Comparison of ENCODE assay signal across 22 cellular contexts in genomic region chr3:24477090-24477656, GRCh38. TPM values are rescaled to one million over a fixed set of nuclear protein-coding genes. Genes with fewer than 3 reads are reported as not detected.
DNase-seq lines count a peak whose midpoint lies in the region; ATAC-seq and TF ChIP-seq lines count a peak whose summit lies in the region.
"Had no signal": no experiment of that assay in that cellular context is flagged by ENCODE, and none has a peak within 500 bp of the region (broad histone marks: within the 10 kb centered on the region; RNA-seq: fewer than 3 reads in every experiment).

No MANE protein-coding gene starts in this region.

- H3K27ac ChIP-seq in HEK293 (ENCODE audit: extremely low read depth, low read depth, low read length) (no peak overlapping the region), thoracic aorta (peak overlapping the region; percentile 34 to 49), body of pancreas (no peak overlapping the region)

- TF ChIP-seq POLR2A in body of pancreas (IDR thresholded peaks at IDR 0.05), result no peak

- no peaks in the 10 kb centered on the region for H3K36me3 ChIP-seq in HEK293 (ENCODE audit: control insufficient read depth in 2 of 2, insufficient read depth in 1 of 2, low read length in 2 of 2)
- no peaks in the 10 kb centered on the region for H3K36me3 ChIP-seq in thoracic aorta
- H3K36me3 ChIP-seq in body of pancreas (replicated peaks in 1 of 2; ENCODE audit: insufficient read depth in 1 of 2, low read depth in 2 of 2), result no peaks in the 10 kb centered on the region

- H3K27ac Mint-ChIP-seq in WTC11, result peak overlapping the region; percentile 62; the same call in 1 of the 2 replicates
- H3K27ac Mint-ChIP-seq: B cell; CD4-positive, alpha-beta T cell; IgD-negative memory B cell had no signal

- ATAC-seq in WTC11 (peak; percentile 86), thoracic aorta (ENCODE audit: insufficient number of reproducible peaks, low FRiP score, low read depth) (no peak), HG03097 (IDR thresholded peaks at IDR 0.05; ENCODE audit: low FRiP score, unreplicated experiment) (no peak), body of pancreas (no peak), GM21515 (IDR thresholded peaks at IDR 0.05; ENCODE audit: unreplicated experiment) (no peak)

- H3K4me1 Mint-ChIP-seq in WTC11, result peaks cover 38% of the 10 kb centered on the region
- H3K4me1 Mint-ChIP-seq: B cell, IgD-negative memory B cell had no signal

- WGBS in body of pancreas, 2 donors, result 38 to 41% methylated on average over 3 of the region's 3 CpGs

- H3K9me3 ChIP-seq in HEK293 (ENCODE audit: control insufficient read depth, insufficient read depth, low read depth, low read length), result no peaks in the 10 kb centered on the region
- peaks cover 3% of the 10 kb centered on the region for H3K9me3 ChIP-seq in iPS-18c (ENCODE audit: control insufficient read depth, insufficient read depth, low read length)
- no peaks in the 10 kb centered on the region for H3K9me3 ChIP-seq in thoracic aorta
- no peaks in the 10 kb centered on the region for H3K9me3 ChIP-seq in body of pancreas
- H3K9me3 ChIP-seq: SK-N-SH had no signal

- POLR2A ChIA-PET in HEK293 (lab: Yijun Ruan, JAX), result no interaction called here
- POLR2A ChIA-PET in WTC11 (lab: Charles Lee), result interaction anchor here (1.0 kb wide), 1 partner anchor 19 kb away, joined by 3 read pairs; no protein-coding TSS in a partner anchor

- peaks cover 44% of the 10 kb centered on the region for H3K27me3 Mint-ChIP-seq in WTC11 (ENCODE audit: low read depth)
- H3K27me3 Mint-ChIP-seq: CD4-positive, alpha-beta T cell had no signal

- H3K4me1 ChIP-seq in HEK293 (ENCODE audit: control insufficient read depth, insufficient read depth, low read length) (0 out of 2 replicates have a peak, but pooled peaks cover 10% of the 10 kb centered on the region), thoracic aorta (ENCODE audit: control insufficient read depth in 1 of 2, low read depth in 2 of 2) (peaks cover 26 to 62% of the 10 kb centered on the region in 2 donors), body of pancreas (peaks cover 5% of the 10 kb centered on the region)

- no peaks in the 10 kb centered on the region for H3K9me3 Mint-ChIP-seq in WTC11
- H3K9me3 Mint-ChIP-seq: CD4-positive, alpha-beta T cell had no signal

- no peaks in the 10 kb centered on the region for H3K36me3 Mint-ChIP-seq in WTC11

- peak overlapping the region; percentile 55 for H3K4me3 Mint-ChIP-seq in WTC11
- H3K4me3 Mint-ChIP-seq: B cell; CD4-positive, alpha-beta T cell; IgD-negative memory B cell had no signal

- no peak for DNase-seq in WTC11 (ENCODE audit: low spot score)
- no peak for DNase-seq in thoracic aorta (ENCODE audit: low spot score)
- DNase-seq in body of pancreas, result no peak
- DNase-seq in NCI-H2081 treated with DMSO at 0.1 percent for 48 hours (lab: John Stamatoyannopoulos, UW), result no peak
- DNase-seq: ACHN; CD4-positive, alpha-beta T cell; EL; Kasumi-1; MM.1S; NCI-H1092 treated with DMSO at 0.1 percent for 48 hours; NCI-H2107; NCI-H226; NCI-H524 treated with DMSO at 0.1 percent for 48 hours; SHP77; SK-N-SH had no signal

- H3K4me3 ChIP-seq in HEK293 (ENCODE audit: low read depth, low read length) (no peak overlapping the region), iPS-18c (ENCODE audit: insufficient read depth, low read depth, low read length) (peak overlapping the region; percentile 17; the same call in 1 of the 2 replicates), thoracic aorta (peak overlapping the region; percentile 7), body of pancreas (no peak overlapping the region)

- intact Hi-C loops in body of pancreas (cut with DNase I), result no loop called here

- H3K27me3 ChIP-seq in thoracic aorta (replicated peaks; ENCODE audit: insufficient read depth) (no peaks in the 10 kb centered on the region), body of pancreas (no peaks in the 10 kb centered on the region)

- CTCF ChIA-PET in HEK293 (lab: Yijun Ruan, JAX) (no interaction called here), WTC11 (lab: Charles Lee) (interaction anchor here (0.8 to 1.8 kb wide), 6 partner anchors 18 to 291 kb away, joined by 3 to 5 read pairs (median 4); partner anchors contain the start of gene THRB)

- TF ChIP-seq CTCF in HEK293 (tag by site-specific recombination; IDR thresholded peaks at IDR 0.05), result no peak
- TF ChIP-seq CTCF in WTC11 (IDR thresholded peaks at IDR 0.05), result no peak
- TF ChIP-seq CTCF in thoracic aorta (IDR thresholded peaks at IDR 0.05), result no peak
- no peak for TF ChIP-seq CTCF in body of pancreas (IDR thresholded peaks at IDR 0.05)

TF ChIP-seq in HEK293, 187 proteins besides CTCF, POLR2A, EP300 and RAD21:
- TF ChIP-seq ZBTB20 (tag by site-specific recombination; IDR thresholded peaks at IDR 0.05) (peak; percentile 62; the same call in 1 of the 2 replicates), ZNF350 (tag by site-specific recombination; IDR thresholded peaks at IDR 0.05) (0 out of 2 replicates have a peak, but pooled peaks have one; percentile 42), PRDM6 (tag by site-specific recombination; IDR thresholded peaks at IDR 0.05) (peak; percentile 63), ZNF791 (tag by site-specific recombination; IDR thresholded peaks at IDR 0.05) (no peak)
- TF ChIP-seq, protein P1, sequence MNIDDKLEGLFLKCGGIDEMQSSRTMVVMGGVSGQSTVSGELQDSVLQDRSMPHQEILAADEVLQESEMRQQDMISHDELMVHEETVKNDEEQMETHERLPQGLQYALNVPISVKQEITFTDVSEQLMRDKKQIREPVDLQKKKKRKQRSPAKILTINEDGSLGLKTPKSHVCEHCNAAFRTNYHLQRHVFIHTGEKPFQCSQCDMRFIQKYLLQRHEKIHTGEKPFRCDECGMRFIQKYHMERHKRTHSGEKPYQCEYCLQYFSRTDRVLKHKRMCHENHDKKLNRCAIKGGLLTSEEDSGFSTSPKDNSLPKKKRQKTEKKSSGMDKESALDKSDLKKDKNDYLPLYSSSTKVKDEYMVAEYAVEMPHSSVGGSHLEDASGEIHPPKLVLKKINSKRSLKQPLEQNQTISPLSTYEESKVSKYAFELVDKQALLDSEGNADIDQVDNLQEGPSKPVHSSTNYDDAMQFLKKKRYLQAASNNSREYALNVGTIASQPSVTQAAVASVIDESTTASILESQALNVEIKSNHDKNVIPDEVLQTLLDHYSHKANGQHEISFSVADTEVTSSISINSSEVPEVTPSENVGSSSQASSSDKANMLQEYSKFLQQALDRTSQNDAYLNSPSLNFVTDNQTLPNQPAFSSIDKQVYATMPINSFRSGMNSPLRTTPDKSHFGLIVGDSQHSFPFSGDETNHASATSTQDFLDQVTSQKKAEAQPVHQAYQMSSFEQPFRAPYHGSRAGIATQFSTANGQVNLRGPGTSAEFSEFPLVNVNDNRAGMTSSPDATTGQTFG (tag by site-specific recombination; IDR thresholded peaks at IDR 0.05; ENCODE audit: borderline replicate concordance), result no peak

TF ChIP-seq in WTC11, 78 proteins besides CTCF, POLR2A, EP300 and RAD21:
- TF ChIP-seq ZNF263 (CRISPR knock-in tag; IDR thresholded peaks at IDR 0.05; ENCODE audit: low read depth), result no peak

RNA-seq across cellular contexts. Expression of gene THRB, which starts 17.5 kb away (rescaled TPM):
- total RNA-seq in WTC11 (2021) (4.5 to 5.8 TPM (median 4.8 TPM) in 3 replicates), thoracic aorta (10 to 100 TPM; 40.3 to 65.6 TPM), body of pancreas (1 to 10 TPM; 6.7 to 6.9 TPM)
- total RNA-seq: CD4-positive, alpha-beta T cell; OCI-LY7 had no signal

Comparison
In these comparisons a context has a peak if more than half of its experiments do, and no peak if none do; other contexts are left out.
1. H3K27ac ChIP-seq: peak in thoracic aorta (2 of 2); none in HEK293 (single experiment) and body of pancreas (0 of 4).
2. H3K4me3 ChIP-seq: peak in iPS-18c (single experiment) and thoracic aorta (single experiment); none in HEK293 (single experiment) and body of pancreas (0 of 2).